In the genomic region with DNA sequence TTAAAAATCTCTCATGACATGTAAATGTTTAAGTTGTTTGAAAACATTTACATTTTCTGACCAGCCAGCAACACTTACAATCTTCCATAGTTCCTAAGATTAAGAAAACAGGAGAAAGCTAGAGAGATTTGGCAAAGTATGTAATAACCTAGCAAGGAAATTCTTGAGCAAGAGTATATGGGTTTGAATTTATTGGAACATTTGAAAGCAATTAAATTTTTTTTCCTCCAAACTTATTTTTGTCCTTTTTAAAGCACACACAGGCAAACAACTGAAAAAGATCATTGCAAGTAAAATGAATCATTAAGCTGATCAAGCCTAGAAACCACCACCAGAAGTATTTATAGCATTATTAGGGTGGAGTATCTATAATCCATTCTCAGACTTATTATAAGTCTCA, we compare ENCODE assay signal across 1 cellular context.
TF ChIP-seq lines count a peak whose summit lies in the region.

No MANE protein-coding gene starts in this region.

TF ChIP-seq in IMR-90, 13 proteins besides CTCF, POLR2A, EP300 and RAD21 (continued from another document):
- no peak for TF ChIP-seq MAZ (IDR thresholded peaks at IDR 0.05; ENCODE audit: borderline replicate concordance, low read depth, low read length)
- TF ChIP-seq, protein P1, sequence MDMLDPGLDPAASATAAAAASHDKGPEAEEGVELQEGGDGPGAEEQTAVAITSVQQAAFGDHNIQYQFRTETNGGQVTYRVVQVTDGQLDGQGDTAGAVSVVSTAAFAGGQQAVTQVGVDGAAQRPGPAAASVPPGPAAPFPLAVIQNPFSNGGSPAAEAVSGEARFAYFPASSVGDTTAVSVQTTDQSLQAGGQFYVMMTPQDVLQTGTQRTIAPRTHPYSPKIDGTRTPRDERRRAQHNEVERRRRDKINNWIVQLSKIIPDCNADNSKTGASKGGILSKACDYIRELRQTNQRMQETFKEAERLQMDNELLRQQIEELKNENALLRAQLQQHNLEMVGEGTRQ (IDR thresholded peaks at IDR 0.05; ENCODE audit: low read depth, low read length): no peak
- TF ChIP-seq MXI1 (IDR thresholded peaks at IDR 0.05; ENCODE audit: borderline replicate concordance, low read depth, low read length): no peak
- TF ChIP-seq MAFK (IDR thresholded peaks at IDR 0.05; ENCODE audit: low read depth, low read length): no peak
- no peak for TF ChIP-seq RCOR1 (IDR thresholded peaks at IDR 0.05; ENCODE audit: insufficient replicate concordance, low read length)
- no peak for TF ChIP-seq BHLHE40 (IDR thresholded peaks at IDR 0.05; ENCODE audit: low read depth, low read length)
